26 cellular contexts compared by ENCODE assay signal in the genomic region with DNA sequence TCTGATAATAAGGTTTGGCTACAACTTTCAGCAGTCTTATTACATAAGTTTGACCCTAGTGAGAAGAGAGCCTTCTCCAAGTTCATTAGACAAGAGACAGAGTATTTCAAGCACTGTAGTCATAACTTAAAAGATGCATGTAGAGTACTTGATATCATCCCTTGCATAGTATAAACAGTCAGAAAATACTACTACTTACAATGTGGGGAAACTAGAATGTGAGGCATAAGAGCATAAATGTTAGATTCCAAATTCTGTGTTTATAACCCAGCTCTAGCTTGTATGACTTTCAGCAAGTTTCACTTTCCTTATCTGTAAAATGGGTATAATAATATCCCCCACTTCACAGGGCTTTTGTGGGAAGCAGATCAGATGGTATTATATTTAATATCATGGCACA. TPM values are rescaled to one million over a fixed set of nuclear protein-coding genes. Genes with fewer than 3 reads are reported as not detected.
"Had no signal": no experiment of that assay in that cellular context is flagged by ENCODE, and none has a peak within 500 bp of the region (broad histone marks: within the 10 kb centered on the region; RNA-seq: fewer than 3 reads in every experiment).

No MANE protein-coding gene starts in this region.

- H3K4me3 ChIP-seq: K562 had no signal

- H3K27ac Mint-ChIP-seq: IgD-negative memory B cell had no signal

- DNase-seq: Kasumi-1, MM.1S, NCI-H1092 treated with DMSO at 0.1 percent for 48 hours, NCI-H1417, NCI-H1436 treated with DMSO at 0.1 percent for 48 hours, NCI-H1694, NCI-H1930, NCI-H2081, NCI-H2107, NCI-H2227 treated with DMSO at 0.1 percent for 48 hours, NCI-H524, NCI-H526 treated with DMSO at 0.1 percent for 48 hours, NCI-H748 treated with DMSO at 0.1 percent for 48 hours, PC-3, SHP77, SK-N-SH, SW 1271, T-helper 1 cell had no signal

- FAIRE-seq: HepG2, K562 had no signal

- H3K9ac ChIP-seq: KMS-11, SK-N-SH had no signal

- H3K4me2 ChIP-seq: KMS-11, SK-N-SH had no signal

- H3K9me3 Mint-ChIP-seq: IgD-negative memory B cell had no signal

- ATAC-seq: HepG2, K562, Panc1, PC-3 had no signal

- H3K9me3 ChIP-seq: SK-N-SH had no signal

- H3K27me3 Mint-ChIP-seq: IgD-negative memory B cell had no signal

- H3K4me3 Mint-ChIP-seq: IgD-negative memory B cell had no signal

- H3K27ac ChIP-seq: KMS-11, RWPE1 had no signal

RNA-seq across cellular contexts. Expression of gene TMEM200A, which starts 56.8 kb away (rescaled TPM):
- total RNA-seq: HepG2, NCI-H460, OCI-LY7 had no signal
- polyA plus RNA-seq: K562 had no signal
